Comparison of ENCODE assay signal across 25 cellular contexts in the genomic region with DNA sequence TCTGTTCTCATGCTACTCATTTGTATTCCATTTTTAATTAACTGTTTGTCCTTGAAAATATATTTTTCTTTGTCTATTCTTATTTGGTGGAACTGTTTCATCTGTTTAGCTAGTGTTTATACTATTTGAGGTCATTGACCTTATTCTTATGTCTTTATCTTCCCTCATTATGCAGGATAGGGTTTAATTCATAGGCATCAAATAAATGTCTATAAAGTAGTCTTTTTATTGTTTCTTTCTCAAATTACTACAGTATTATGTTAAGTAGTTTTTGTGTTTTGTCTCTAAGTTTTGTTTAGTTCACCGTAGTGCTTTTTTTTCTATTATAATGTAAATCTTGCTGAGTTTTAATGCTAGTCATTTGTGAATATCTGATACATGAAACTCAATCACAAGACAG.
"Had no signal": no experiment of that assay in that cellular context is flagged by ENCODE, and none has a peak within 500 bp of the region (broad histone marks: within the 10 kb centered on the region; RNA-seq: fewer than 3 reads in every experiment).

No MANE protein-coding gene starts in this region.

- H3K27me3 ChIP-seq: brain microvascular endothelial cell, dorsolateral prefrontal cortex, esophagus muscularis mucosa, gastrocnemius medialis, pancreas, right atrium auricular region, upper lobe of right lung had no signal

- H3K27me3 Mint-ChIP-seq: activated CD4-positive, alpha-beta memory T cell treated with anti-CD3 and anti-CD28 coated beads for 36 hours had no signal

- H3K4me1 Mint-ChIP-seq: naive thymus-derived CD8-positive, alpha-beta T cell had no signal

- H3K9me3 ChIP-seq: esophagus muscularis mucosa, gastrocnemius medialis, left ventricle myocardium inferior, pancreas, psoas muscle, right atrium auricular region, upper lobe of right lung had no signal

- H3K4me1 ChIP-seq: pancreas, psoas muscle, right atrium auricular region had no signal

- H3K4me3 Mint-ChIP-seq: activated CD4-positive, alpha-beta memory T cell treated with anti-CD3 and anti-CD28 coated beads for 36 hours; effector memory CD8-positive, alpha-beta T cell; naive thymus-derived CD8-positive, alpha-beta T cell; T-helper 1 cell treated with Interleukin-12 subunit alpha and Interleukin-12 subunit beta and Interleukin-4 antibody, amounts not matched to agents 30 μg/mL and 1 μg/mL, for 36 hours had no signal

- ATAC-seq: effector memory CD8-positive, alpha-beta T cell; gastrocnemius medialis; naive thymus-derived CD8-positive, alpha-beta T cell; pancreas; psoas muscle; stimulated activated naive CD8-positive, alpha-beta T cell treated with anti-CD3 and anti-CD28 coated beads, Interleukin-15, Interleukin-2, amounts not matched to agents 100 U/mL and 50 U/mL, for 24 hours had no signal

- FAIRE-seq: pancreas had no signal

- H3K36me3 ChIP-seq: brain microvascular endothelial cell, esophagus muscularis mucosa, gastrocnemius medialis, left ventricle myocardium inferior, pancreas, right atrium auricular region, upper lobe of right lung had no signal

- H3K27ac ChIP-seq: brain microvascular endothelial cell, dorsolateral prefrontal cortex, esophagus muscularis mucosa, gastrocnemius medialis, left ventricle myocardium inferior, pancreas, psoas muscle, right atrium auricular region, upper lobe of right lung had no signal

- H3K27ac Mint-ChIP-seq: activated CD4-positive, alpha-beta memory T cell treated with anti-CD3 and anti-CD28 coated beads for 36 hours; effector memory CD8-positive, alpha-beta T cell; naive thymus-derived CD8-positive, alpha-beta T cell; T-helper 1 cell treated with Interleukin-12 subunit alpha and Interleukin-12 subunit beta and Interleukin-4 antibody, amounts not matched to agents 30 μg/mL and 1 μg/mL, for 36 hours had no signal

- H3K4me3 ChIP-seq: dorsolateral prefrontal cortex, esophagus muscularis mucosa, gastrocnemius medialis, left ventricle myocardium inferior, pancreas, psoas muscle, right atrium auricular region, upper lobe of right lung had no signal

- H3K36me3 Mint-ChIP-seq: activated CD4-positive, alpha-beta memory T cell treated with anti-CD3 and anti-CD28 coated beads for 36 hours; naive thymus-derived CD8-positive, alpha-beta T cell had no signal

- DNase-seq: activated CD4-positive, alpha-beta memory T cell treated with anti-CD3 and anti-CD28 coated beads for 36 hours; activated CD4-positive, alpha-beta T cell treated with anti-CD3 and anti-CD28 coated beads for 4 hours; activated CD4-positive, CD25-positive, alpha-beta regulatory T cell; activated effector memory CD4-positive, alpha-beta T cell treated with anti-CD3 and anti-CD28 coated beads, Interleukin-2, amount 50 U/mL, for 16 hours; activated naive CD4-positive, alpha-beta T cell treated with anti-CD3 and anti-CD28 coated beads, Interleukin-2, amount 50 U/mL, for 16 hours; anterior cingulate cortex; caudate nucleus; dorsolateral prefrontal cortex; effector memory CD8-positive, alpha-beta T cell; gastrocnemius medialis; head of caudate nucleus; hypothalamus; left ventricle myocardium inferior; naive thymus-derived CD8-positive, alpha-beta T cell; pancreas; psoas muscle; stimulated activated CD4-positive, alpha-beta T cell treated with anti-CD3 and anti-CD28 coated beads, Interleukin-12 subunit alpha, Interleukin-12 subunit beta, amount 100 ng/mL, for 4 hours; stimulated activated CD4-positive, alpha-beta T cell treated with anti-CD3 and anti-CD28 coated beads, Interleukin-4, amount 100 ng/mL, for 4 hours; stimulated activated naive CD8-positive, alpha-beta T cell treated with anti-CD3 and anti-CD28 coated beads, Interleukin-15, Interleukin-2, amounts not matched to agents 100 U/mL and 50 U/mL, for 24 hours; T1000; upper lobe of right lung had no signal

- H3K9me3 Mint-ChIP-seq: activated CD4-positive, alpha-beta memory T cell treated with anti-CD3 and anti-CD28 coated beads for 36 hours; effector memory CD8-positive, alpha-beta T cell; naive thymus-derived CD8-positive, alpha-beta T cell; T-helper 1 cell treated with Interleukin-12 subunit alpha and Interleukin-12 subunit beta and Interleukin-4 antibody, amounts not matched to agents 30 μg/mL and 1 μg/mL, for 36 hours had no signal
